In genomic region chr7:8638076-8638475, GRCh38 we compare ENCODE assay signal across 12 cellular contexts.
DNase-seq lines count a peak whose midpoint lies in the region; ATAC-seq and TF ChIP-seq lines count a peak whose summit lies in the region.
"Had no signal": no experiment of that assay in that cellular context is flagged by ENCODE, and none has a peak within 500 bp of the region (broad histone marks: within the 10 kb centered on the region; RNA-seq: fewer than 3 reads in every experiment).

No MANE protein-coding gene starts in this region.

- POLR2A ChIA-PET in SK-N-SH (lab: Yijun Ruan, JAX), result no interaction called here

- no peak overlapping the region for H3K9ac ChIP-seq in SK-N-SH

- H3K4me1 ChIP-seq in SK-N-SH (ENCODE audit: control insufficient read depth in 1 of 2, insufficient read depth in 2 of 2, low read depth in 1 of 2, low read length in 1 of 2) (no peaks in the 10 kb centered on the region), SJCRH30 (peaks cover 3% of the 10 kb centered on the region; the same call in 1 of the 2 replicates), osteoblast (ENCODE audit: insufficient read depth, low read length) (no peaks in the 10 kb centered on the region)
- H3K4me1 ChIP-seq: spleen had no signal

- H2AFZ ChIP-seq in SK-N-SH (ENCODE audit: low read depth) (no peak overlapping the region), osteoblast (ENCODE audit: low read length) (no peak overlapping the region)

- H3K4me2 ChIP-seq in SK-N-SH, result no peak overlapping the region
- no peak overlapping the region for H3K4me2 ChIP-seq in osteoblast (ENCODE audit: insufficient read depth, low read length)

- H3K27ac ChIP-seq in SK-N-SH (ENCODE audit: low read depth in 2 of 2, low read length in 1 of 2) (no peak overlapping the region), SJCRH30 (no peak overlapping the region), osteoblast (ENCODE audit: low read depth, low read length) (no peak overlapping the region)
- H3K27ac ChIP-seq: epithelial cell of prostate, spleen had no signal

- TF ChIP-seq EP300 in SK-N-SH (IDR thresholded peaks at IDR 0.05; ENCODE audit: borderline replicate concordance in 1 of 2, low read depth in 1 of 2, low read length in 1 of 2), result no peak

- no peaks in the 10 kb centered on the region for H3K9me2 ChIP-seq in SK-N-SH

- ATAC-seq in SK-N-SH treated with all-trans-retinoic acid at 6 μM for 48 hours, result no peak

- H3K9me3 ChIP-seq in SK-N-SH (no peaks in the 10 kb centered on the region; the same call in 1 of the 2 replicates), SJCRH30 (replicated peaks) (no peaks in the 10 kb centered on the region), osteoblast (ENCODE audit: low read depth, low read length) (peaks cover 2% of the 10 kb centered on the region)

- CTCF ChIA-PET in SK-N-SH (lab: Yijun Ruan, JAX), result interaction anchor here (0.6 to 1.4 kb wide), 3 partner anchors 21 to 111 kb away, joined by 3 to 4 read pairs (median 3); no protein-coding TSS in a partner anchor

- no peaks in the 10 kb centered on the region for H3K79me2 ChIP-seq in SK-N-SH (ENCODE audit: insufficient read depth)
- H3K79me2 ChIP-seq in osteoblast (ENCODE audit: insufficient read depth, low read length), result no peaks in the 10 kb centered on the region

- no peak for DNase-seq in SK-N-SH
- DNase-seq in NCI-H2081 treated with DMSO at 0.1 percent for 48 hours (lab: John Stamatoyannopoulos, UW), result peak; percentile 99
- DNase-seq in SJCRH30, result peak; percentile 31 to 69
- DNase-seq in pons (ENCODE audit: low spot score), result peak; percentile 54
- DNase-seq in NAMALWA (ENCODE audit: low spot score), result no peak
- DNase-seq in osteoblast (ENCODE audit: insufficient read length, low spot score, missing footprints), result no peak
- DNase-seq in occipital lobe (lab: John Stamatoyannopoulos, UW), result no peak
- DNase-seq: naive B cell; NK-92 treated with Interleukin-12 subunit alpha and Interleukin-12 subunit beta, amount 100 ng/mL, for 24 hours; spleen had no signal

- H3K4me3 ChIP-seq in SK-N-SH (ENCODE audit: low read depth in 2 of 2, low read length in 1 of 2), result no peak overlapping the region
- H3K4me3 ChIP-seq in SJCRH30, result no peak overlapping the region
- H3K4me3 ChIP-seq in osteoblast (ENCODE audit: insufficient read depth, low read length), result no peak overlapping the region
- H3K4me3 ChIP-seq: spleen had no signal

- 30% methylated on average over 7 of the region's 7 CpGs for WGBS in SK-N-SH (ENCODE audit: low lambda C conversion rate)

- H3K27me3 ChIP-seq in SK-N-SH (ENCODE audit: insufficient read depth) (no peaks in the 10 kb centered on the region), SJCRH30 (no peaks in the 10 kb centered on the region), osteoblast (ENCODE audit: insufficient read depth, low read length) (no peaks in the 10 kb centered on the region)
- H3K27me3 ChIP-seq: spleen had no signal

- H3K36me3 ChIP-seq in SK-N-SH (replicated peaks in 1 of 2; ENCODE audit: control insufficient read depth in 1 of 2, insufficient read depth in 2 of 2, low read length in 1 of 2), result no peaks in the 10 kb centered on the region
- H3K36me3 ChIP-seq in SJCRH30, result no peaks in the 10 kb centered on the region
- no peaks in the 10 kb centered on the region for H3K36me3 ChIP-seq in osteoblast (ENCODE audit: insufficient read depth, low read length)
- H3K36me3 ChIP-seq: spleen had no signal

- H4K20me1 ChIP-seq in SK-N-SH (ENCODE audit: insufficient read depth) (no peaks in the 10 kb centered on the region), osteoblast (ENCODE audit: insufficient read depth, low read length) (no peaks in the 10 kb centered on the region)

- TF ChIP-seq CTCF in SK-N-SH (IDR thresholded peaks at IDR 0.05) (no peak), osteoblast (IDR thresholded peaks at IDR 0.05; ENCODE audit: extremely low read depth, low read depth, low read length) (no peak)

- TF ChIP-seq RAD21 in SK-N-SH (IDR thresholded peaks at IDR 0.05; ENCODE audit: low read length), result no peak

- H3F3A ChIP-seq in SK-N-SH (replicated peaks; ENCODE audit: insufficient read depth), result no peaks in the 10 kb centered on the region

TF ChIP-seq in SK-N-SH treated with all-trans-retinoic acid at 6 μM for 48 hours, 23 proteins besides CTCF, POLR2A, EP300 and RAD21:
- TF ChIP-seq OSR1 (CRISPR knock-in tag; IDR thresholded peaks at IDR 0.05), result no peak
- 0 out of 2 replicates have a peak, but pooled peaks have one; percentile 32 for TF ChIP-seq TSHZ2 (CRISPR knock-in tag; IDR thresholded peaks at IDR 0.05)

TF ChIP-seq in SK-N-SH, 30 proteins besides CTCF, POLR2A, EP300 and RAD21:
- no peak for TF ChIP-seq RXRA (IDR thresholded peaks at IDR 0.05; ENCODE audit: borderline replicate concordance, low read depth)
- no peak for TF ChIP-seq POLR2AphosphoS5 (IDR thresholded peaks at IDR 0.05; ENCODE audit: low read depth, low read length)
- no peak for TF ChIP-seq TEAD4 (IDR thresholded peaks at IDR 0.05; ENCODE audit: borderline replicate concordance, insufficient read depth)
- TF ChIP-seq NFIC (IDR thresholded peaks at IDR 0.05; ENCODE audit: borderline replicate concordance), result no peak
- TF ChIP-seq, protein P1, sequence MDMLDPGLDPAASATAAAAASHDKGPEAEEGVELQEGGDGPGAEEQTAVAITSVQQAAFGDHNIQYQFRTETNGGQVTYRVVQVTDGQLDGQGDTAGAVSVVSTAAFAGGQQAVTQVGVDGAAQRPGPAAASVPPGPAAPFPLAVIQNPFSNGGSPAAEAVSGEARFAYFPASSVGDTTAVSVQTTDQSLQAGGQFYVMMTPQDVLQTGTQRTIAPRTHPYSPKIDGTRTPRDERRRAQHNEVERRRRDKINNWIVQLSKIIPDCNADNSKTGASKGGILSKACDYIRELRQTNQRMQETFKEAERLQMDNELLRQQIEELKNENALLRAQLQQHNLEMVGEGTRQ (IDR thresholded peaks at IDR 0.05; ENCODE audit: borderline replicate concordance, low read depth, low read length), result no peak
- TF ChIP-seq FOSL2 (IDR thresholded peaks at IDR 0.05; ENCODE audit: borderline replicate concordance, low read depth), result no peak
- TF ChIP-seq PBX3 (IDR thresholded peaks at IDR 0.05), result no peak
- no peak for TF ChIP-seq TAF1 (IDR thresholded peaks at IDR 0.05; ENCODE audit: borderline replicate concordance, low read depth, low read length)
- TF ChIP-seq NRF1 (IDR thresholded peaks at IDR 0.05; ENCODE audit: low read depth, low read length), result no peak
- TF ChIP-seq TCF12 (IDR thresholded peaks at IDR 0.05), result no peak
- no peak for TF ChIP-seq CHD2 (IDR thresholded peaks at IDR 0.05; ENCODE audit: low read length, partially characterized antibody)
- no peak for TF ChIP-seq REST (IDR thresholded peaks at IDR 0.05; ENCODE audit: low read depth, low read length)
- TF ChIP-seq EZH2phosphoT487 (IDR thresholded peaks at IDR 0.05; ENCODE audit: borderline replicate concordance, low read depth), result no peak

Comparison
In these comparisons a context has a peak if more than half of its experiments do, and no peak if none do; other contexts are left out.
1. DNase-seq: peak in NCI-H2081 treated with DMSO at 0.1 percent for 48 hours (single experiment), SJCRH30 (2 of 2) and pons (single experiment); none in SK-N-SH (single experiment), NAMALWA (single experiment), osteoblast (single experiment) and occipital lobe (single experiment).